Comparison of ENCODE assay signal across 28 cellular contexts in genomic region chr13:112831196-112831595, GRCh38.
"Had no signal": no experiment of that assay in that cellular context is flagged by ENCODE, and none has a peak within 500 bp of the region (broad histone marks: within the 10 kb centered on the region; RNA-seq: fewer than 3 reads in every experiment).

No MANE protein-coding gene starts in this region.

- H3K27me3 ChIP-seq: right atrium auricular region, right lobe of liver, spleen, stomach, tibial artery, upper lobe of right lung, uterus had no signal

- H3K36me3 ChIP-seq: uterus had no signal

- DNase-seq: head of caudate nucleus; hypothalamus; immature natural killer cell; left ventricle myocardium inferior; midbrain; mucosa of descending colon; naive thymus-derived CD4-positive, alpha-beta T cell; nucleus accumbens; right lobe of liver; small intestine; stimulated activated CD4-positive, alpha-beta T cell treated with anti-CD3 and anti-CD28 coated beads, Interleukin-4, amount 100 ng/mL, for 4 hours; stimulated activated CD8-positive, alpha-beta memory T cell treated with anti-CD3 and anti-CD28 coated beads, Interleukin-4, amount 100 ng/mL, for 48 hours; stimulated activated naive B cell treated with anti-CD40 and anti-IgM and Interleukin-4, amounts not matched to agents 10 μg/mL and 1 μg/mL and 100 μg/mL, for 72 hours; stimulated activated naive CD8-positive, alpha-beta T cell treated with anti-CD3 and anti-CD28 coated beads, Interleukin-15, Interleukin-2, amounts not matched to agents 100 U/mL and 50 U/mL, for 24 hours; stomach; trophoblast cell; upper lobe of right lung; uterus had no signal

- H3K9ac ChIP-seq: parathyroid adenoma had no signal

- H3K4me1 Mint-ChIP-seq: immature natural killer cell; memory B cell; naive thymus-derived CD4-positive, alpha-beta T cell; neural crest cell had no signal

- H3K27me3 Mint-ChIP-seq: memory B cell; naive thymus-derived CD4-positive, alpha-beta T cell; progenitor cell of endocrine pancreas; stimulated activated naive B cell treated with anti-CD40 and anti-IgM and Interleukin-4, amounts not matched to agents 10 μg/mL and 1 μg/mL and 100 μg/mL, for 72 hours had no signal

- H3K4me3 Mint-ChIP-seq: immature natural killer cell; memory B cell; naive thymus-derived CD4-positive, alpha-beta T cell; nephron; neural crest cell; stimulated activated naive B cell treated with anti-CD40 and anti-IgM and Interleukin-4, amounts not matched to agents 10 μg/mL and 1 μg/mL and 100 μg/mL, for 72 hours had no signal

- H3K27ac Mint-ChIP-seq: memory B cell; naive thymus-derived CD4-positive, alpha-beta T cell; nephron; stimulated activated naive B cell treated with anti-CD40 and anti-IgM and Interleukin-4, amounts not matched to agents 10 μg/mL and 1 μg/mL and 100 μg/mL, for 72 hours had no signal

- H3K4me3 ChIP-seq: left ventricle myocardium inferior, mucosa of descending colon, right atrium auricular region, right lobe of liver, spleen, stomach, thoracic aorta, tibial artery, upper lobe of right lung, uterus had no signal

- FAIRE-seq: islet of Langerhans, small intestine had no signal

- H3K9me3 Mint-ChIP-seq: immature natural killer cell; memory B cell; naive thymus-derived CD4-positive, alpha-beta T cell; nephron; neural crest cell; stimulated activated naive B cell treated with anti-CD40 and anti-IgM and Interleukin-4, amounts not matched to agents 10 μg/mL and 1 μg/mL and 100 μg/mL, for 72 hours had no signal

- H3K4me1 ChIP-seq: parathyroid adenoma, right atrium auricular region, right lobe of liver, spleen, tibial artery, upper lobe of right lung, uterus had no signal

- ATAC-seq: mucosa of descending colon; right lobe of liver; stimulated activated naive B cell treated with anti-CD40 and anti-IgM and Interleukin-4, amounts not matched to agents 10 μg/mL and 1 μg/mL and 100 μg/mL, for 72 hours; stimulated activated naive CD8-positive, alpha-beta T cell treated with anti-CD3 and anti-CD28 coated beads, Interleukin-15, Interleukin-2, amounts not matched to agents 100 U/mL and 50 U/mL, for 24 hours had no signal

- H3K9me3 ChIP-seq: left ventricle myocardium inferior, mucosa of descending colon, right atrium auricular region, right lobe of liver, spleen, stomach, thoracic aorta, tibial artery, upper lobe of right lung, uterus had no signal

- H3K27ac ChIP-seq: left ventricle myocardium inferior, parathyroid adenoma, right atrium auricular region, right lobe of liver, spleen, stomach, thoracic aorta, tibial artery, upper lobe of right lung, uterus had no signal
